11 cellular contexts compared by ENCODE assay signal in genomic region chr11:37712246-37712645, GRCh38.
DNase-seq lines count a peak whose midpoint lies in the region; ATAC-seq and TF ChIP-seq lines count a peak whose summit lies in the region.
"Had no signal": no experiment of that assay in that cellular context is flagged by ENCODE, and none has a peak within 500 bp of the region (broad histone marks: within the 10 kb centered on the region; RNA-seq: fewer than 3 reads in every experiment).

No MANE protein-coding gene starts in this region.

- no peak overlapping the region for H3K27ac ChIP-seq in cardiac muscle cell
- H3K27ac ChIP-seq in heart left ventricle, result no peak overlapping the region
- no peak overlapping the region for H3K27ac ChIP-seq in Panc1 (ENCODE audit: low read length)
- H3K27ac ChIP-seq: BLaER1 had no signal

- H3K4me3 ChIP-seq in cardiac muscle cell (no peak overlapping the region), heart left ventricle (no peak overlapping the region), Panc1 (ENCODE audit: low read depth in 2 of 2, low read length in 2 of 2) (no peak overlapping the region), fibroblast of pulmonary artery (replicated peaks; ENCODE audit: low read depth, low read length) (no peak overlapping the region)
- H3K4me3 ChIP-seq: BLaER1 had no signal

- POLR2A ChIA-PET in Panc1 (lab: Charles Lee), result interaction anchor here (0.7 kb wide), 1 partner anchor 176 kb away, joined by 4 read pairs; no protein-coding TSS in a partner anchor

- in situ Hi-C loops in Panc1 (cut with HindIII; ENCODE audit: low pct_unique_long_range_greater_than_20kb, low sequenced_read_pairs), result no loop called here

- H3K9me3 Mint-ChIP-seq in type B pancreatic cell, result no peaks in the 10 kb centered on the region

- CTCF ChIA-PET in Panc1 (lab: Charles Lee), result interaction anchor here (0.7 kb wide), 1 partner anchor 213 kb away, joined by 8 read pairs; no protein-coding TSS in a partner anchor

- H3K36me3 Mint-ChIP-seq in type B pancreatic cell, result no peaks in the 10 kb centered on the region

- DNase-seq in cardiac muscle cell (ENCODE audit: low read depth in 1 of 2, low spot score in 1 of 2) (peak; percentile 15 to 39), heart left ventricle (no peak), Panc1 (ENCODE audit: low read depth, low spot score) (no peak), fibroblast of pulmonary artery (ENCODE audit: low read depth) (peak; percentile 23), type B pancreatic cell (ENCODE audit: extremely low spot score, unreplicated experiment) (no peak), NCI-H187 treated with DMSO at 0.1 percent for 48 hours (lab: John Stamatoyannopoulos, UW) (no peak), cardiac septum (ENCODE audit: low spot score) (no peak), NCI-H2029 treated with DMSO at 0.1 percent for 48 hours (lab: John Stamatoyannopoulos, UW) (no peak)
- DNase-seq: activated CD4-positive, CD25-positive, alpha-beta regulatory T cell had no signal

- H3K4me3 Mint-ChIP-seq in type B pancreatic cell, result no peak overlapping the region

- no peaks in the 10 kb centered on the region for H3K4me1 ChIP-seq in cardiac muscle cell (ENCODE audit: low read depth)
- no peaks in the 10 kb centered on the region for H3K4me1 ChIP-seq in heart left ventricle
- no peaks in the 10 kb centered on the region for H3K4me1 ChIP-seq in Panc1 (ENCODE audit: control insufficient read depth, insufficient read depth, low read length)
- H3K4me1 ChIP-seq: BLaER1 had no signal

- TF ChIP-seq POLR2A in heart left ventricle (IDR thresholded peaks at IDR 0.05), result no peak

- 38 to 47% (median 42%) methylated on average over 3 of the region's 3 CpGs for WGBS in heart left ventricle, 4 donors

- intact Hi-C loops in heart left ventricle (cut with DNase I) (no loop called here), Panc1 (cut with micrococcal nuclease; ENCODE audit: unreplicated experiment) (no loop called here), cardiac septum (cut with DNase I) (no loop called here)

- H3K27me3 ChIP-seq in cardiac muscle cell (no peaks in the 10 kb centered on the region), heart left ventricle (no peaks in the 10 kb centered on the region), Panc1 (ENCODE audit: control insufficient read depth, insufficient read depth, low read length) (no peaks in the 10 kb centered on the region)
- H3K27me3 ChIP-seq: BLaER1 had no signal

- no peaks in the 10 kb centered on the region for H3K27me3 Mint-ChIP-seq in type B pancreatic cell

- BruUV-seq in Panc1 (replicated peaks; lab: Mats Ljungman, UMichigan), result no TSS peak

- ATAC-seq in heart left ventricle, result no peak
- no peak for ATAC-seq in Panc1

- H3K9me3 ChIP-seq in cardiac muscle cell (ENCODE audit: low read depth), result no peaks in the 10 kb centered on the region
- no peaks in the 10 kb centered on the region for H3K9me3 ChIP-seq in heart left ventricle
- no peaks in the 10 kb centered on the region for H3K9me3 ChIP-seq in Panc1 (ENCODE audit: control insufficient read depth, insufficient read depth, low read depth, low read length)
- H3K9me3 ChIP-seq: BLaER1 had no signal

- no peak overlapping the region for H3K27ac Mint-ChIP-seq in type B pancreatic cell
- H3K27ac Mint-ChIP-seq: activated T-helper 2 cell treated with anti-CD3 and anti-CD28 coated beads, Interferon-gamma antibody, Interleukin-2, Interleukin-4, amounts not matched to agents 10 μg/mL and 5 μg/mL and 100 μg/mL, durations not matched to agents 14 hours and 24 hours and 36 hours had no signal

- TF ChIP-seq CTCF in cardiac muscle cell (IDR thresholded peaks at IDR 0.05; ENCODE audit: low read depth, low read length) (peak; percentile 19), heart left ventricle (IDR thresholded peaks at IDR 0.05) (peak in 1 of 12 donors; percentile 5), Panc1 (IDR thresholded peaks at IDR 0.05) (peak; percentile 29), fibroblast of pulmonary artery (IDR thresholded peaks at IDR 0.05; ENCODE audit: low read length, missing control alignments) (peak; percentile 38), type B pancreatic cell (conservative IDR thresholded peaks at IDR 0.05) (peak; percentile 55)

- H3K36me3 ChIP-seq in cardiac muscle cell (no peaks in the 10 kb centered on the region), heart left ventricle (no peaks in the 10 kb centered on the region), Panc1 (ENCODE audit: control insufficient read depth, insufficient read depth, low read length) (no peaks in the 10 kb centered on the region)
- H3K36me3 ChIP-seq: BLaER1 had no signal

- H3K4me1 Mint-ChIP-seq in type B pancreatic cell (ENCODE audit: unreplicated experiment), result no peaks in the 10 kb centered on the region

Comparison
In these comparisons a context has a peak if more than half of its experiments do, and no peak if none do; other contexts are left out.
1. DNase-seq: peak in cardiac muscle cell (2 of 2) and fibroblast of pulmonary artery (single experiment); none in heart left ventricle (0 of 5), Panc1 (single experiment), type B pancreatic cell (single experiment), NCI-H187 treated with DMSO at 0.1 percent for 48 hours (single experiment), cardiac septum (single experiment) and NCI-H2029 treated with DMSO at 0.1 percent for 48 hours (single experiment).